1 cellular context compared by ENCODE assay signal in the genomic region with DNA sequence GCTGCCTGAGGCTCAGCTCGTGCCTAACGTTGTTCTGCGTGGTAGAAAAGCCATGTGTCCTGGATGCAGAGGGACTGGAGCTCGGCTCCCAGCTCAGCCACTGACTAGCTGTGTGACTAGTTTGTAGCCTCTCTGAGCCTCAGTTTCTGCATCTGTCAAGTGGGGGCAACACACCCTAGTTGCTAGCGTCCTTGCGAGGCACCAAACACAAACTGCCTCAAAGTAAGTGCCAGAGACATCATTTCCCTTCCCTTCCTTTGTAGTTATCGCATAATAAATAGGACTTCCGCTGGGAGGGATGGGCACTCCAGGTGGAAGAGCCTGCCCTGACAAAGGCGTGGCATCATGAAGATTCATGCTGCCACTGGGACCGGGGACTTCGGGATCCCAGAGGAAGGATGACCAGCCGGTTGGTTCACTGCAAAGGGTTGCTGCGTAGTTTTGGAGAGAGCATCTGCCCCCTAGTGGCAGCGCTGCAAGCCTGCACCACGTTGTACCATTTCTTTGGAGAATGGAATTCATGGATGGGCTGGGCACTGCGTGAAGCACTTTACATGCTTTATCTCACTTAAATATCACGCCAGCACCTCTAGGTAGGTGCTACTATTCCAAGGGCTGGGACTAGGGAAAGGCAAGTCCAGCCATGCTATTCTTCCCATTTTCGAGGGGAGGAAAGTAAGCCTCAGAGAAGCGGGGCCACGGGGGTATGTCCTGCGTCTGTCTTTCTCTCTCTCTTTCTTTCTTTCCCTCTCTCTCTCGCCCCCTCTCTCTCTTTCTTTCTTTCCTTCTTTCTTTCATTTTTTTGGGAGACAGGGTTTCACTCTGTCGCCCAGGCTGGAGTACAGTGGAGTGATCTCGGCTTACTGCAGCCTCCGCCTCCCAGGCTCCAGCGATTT.
TF ChIP-seq lines count a peak whose summit lies in the region.

No MANE protein-coding gene starts in this region.

TF ChIP-seq in GM12878, 131 proteins besides CTCF, POLR2A, EP300 and RAD21 (continued from another document and continues in another):
- TF ChIP-seq, protein P1, sequence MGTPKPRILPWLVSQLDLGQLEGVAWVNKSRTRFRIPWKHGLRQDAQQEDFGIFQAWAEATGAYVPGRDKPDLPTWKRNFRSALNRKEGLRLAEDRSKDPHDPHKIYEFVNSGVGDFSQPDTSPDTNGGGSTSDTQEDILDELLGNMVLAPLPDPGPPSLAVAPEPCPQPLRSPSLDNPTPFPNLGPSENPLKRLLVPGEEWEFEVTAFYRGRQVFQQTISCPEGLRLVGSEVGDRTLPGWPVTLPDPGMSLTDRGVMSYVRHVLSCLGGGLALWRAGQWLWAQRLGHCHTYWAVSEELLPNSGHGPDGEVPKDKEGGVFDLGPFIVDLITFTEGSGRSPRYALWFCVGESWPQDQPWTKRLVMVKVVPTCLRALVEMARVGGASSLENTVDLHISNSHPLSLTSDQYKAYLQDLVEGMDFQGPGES (IDR thresholded peaks at IDR 0.05) = no peak
- TF ChIP-seq JUND (IDR thresholded peaks at IDR 0.05; ENCODE audit: low read depth, low read length) = no peak
- no peak for TF ChIP-seq NFXL1 (IDR thresholded peaks at IDR 0.05; ENCODE audit: borderline replicate concordance)
- TF ChIP-seq, protein P2, sequence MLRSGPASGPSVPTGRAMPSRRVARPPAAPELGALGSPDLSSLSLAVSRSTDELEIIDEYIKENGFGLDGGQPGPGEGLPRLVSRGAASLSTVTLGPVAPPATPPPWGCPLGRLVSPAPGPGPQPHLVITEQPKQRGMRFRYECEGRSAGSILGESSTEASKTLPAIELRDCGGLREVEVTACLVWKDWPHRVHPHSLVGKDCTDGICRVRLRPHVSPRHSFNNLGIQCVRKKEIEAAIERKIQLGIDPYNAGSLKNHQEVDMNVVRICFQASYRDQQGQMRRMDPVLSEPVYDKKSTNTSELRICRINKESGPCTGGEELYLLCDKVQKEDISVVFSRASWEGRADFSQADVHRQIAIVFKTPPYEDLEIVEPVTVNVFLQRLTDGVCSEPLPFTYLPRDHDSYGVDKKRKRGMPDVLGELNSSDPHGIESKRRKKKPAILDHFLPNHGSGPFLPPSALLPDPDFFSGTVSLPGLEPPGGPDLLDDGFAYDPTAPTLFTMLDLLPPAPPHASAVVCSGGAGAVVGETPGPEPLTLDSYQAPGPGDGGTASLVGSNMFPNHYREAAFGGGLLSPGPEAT (IDR thresholded peaks at IDR 0.05; ENCODE audit: low read depth) = peak; percentile 46; the same call in 1 of the 2 replicates
- TF ChIP-seq NR2F1 (conservative IDR thresholded peaks at IDR 0.05) = 0 out of 2 replicates have a peak, but pooled peaks have one; percentile 32
- no peak for TF ChIP-seq NR2C1 (IDR thresholded peaks at IDR 0.05)
- TF ChIP-seq FOS (IDR thresholded peaks at IDR 0.05; ENCODE audit: borderline replicate concordance, extremely low read depth, insufficient read length) = no peak
- TF ChIP-seq, protein P3, sequence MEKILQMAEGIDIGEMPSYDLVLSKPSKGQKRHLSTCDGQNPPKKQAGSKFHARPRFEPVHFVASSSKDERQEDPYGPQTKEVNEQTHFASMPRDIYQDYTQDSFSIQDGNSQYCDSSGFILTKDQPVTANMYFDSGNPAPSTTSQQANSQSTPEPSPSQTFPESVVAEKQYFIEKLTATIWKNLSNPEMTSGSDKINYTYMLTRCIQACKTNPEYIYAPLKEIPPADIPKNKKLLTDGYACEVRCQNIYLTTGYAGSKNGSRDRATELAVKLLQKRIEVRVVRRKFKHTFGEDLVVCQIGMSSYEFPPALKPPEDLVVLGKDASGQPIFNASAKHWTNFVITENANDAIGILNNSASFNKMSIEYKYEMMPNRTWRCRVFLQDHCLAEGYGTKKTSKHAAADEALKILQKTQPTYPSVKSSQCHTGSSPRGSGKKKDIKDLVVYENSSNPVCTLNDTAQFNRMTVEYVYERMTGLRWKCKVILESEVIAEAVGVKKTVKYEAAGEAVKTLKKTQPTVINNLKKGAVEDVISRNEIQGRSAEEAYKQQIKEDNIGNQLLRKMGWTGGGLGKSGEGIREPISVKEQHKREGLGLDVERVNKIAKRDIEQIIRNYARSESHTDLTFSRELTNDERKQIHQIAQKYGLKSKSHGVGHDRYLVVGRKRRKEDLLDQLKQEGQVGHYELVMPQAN (conservative IDR thresholded peaks at IDR 0.05) = no peak
- no peak for TF ChIP-seq SMAD1 (IDR thresholded peaks at IDR 0.05; ENCODE audit: low read depth, partially characterized antibody)
- TF ChIP-seq CHD2 (IDR thresholded peaks at IDR 0.05; ENCODE audit: borderline replicate concordance, low read depth, low read length) = no peak
- no peak for TF ChIP-seq ATF3 (IDR thresholded peaks at IDR 0.05; ENCODE audit: borderline replicate concordance, extremely low read depth, low read depth, low read length)
- no peak for TF ChIP-seq YBX1 (IDR thresholded peaks at IDR 0.05)
- no peak for TF ChIP-seq ZNF274 (IDR thresholded peaks at IDR 0.05; ENCODE audit: insufficient read depth, insufficient read length)
- no peak for TF ChIP-seq USF2 (IDR thresholded peaks at IDR 0.05; ENCODE audit: borderline replicate concordance, low read depth, low read length)
- TF ChIP-seq TBL1XR1 (IDR thresholded peaks at IDR 0.05; ENCODE audit: low read depth, low read length) = no peak
- TF ChIP-seq POU2F2 (IDR thresholded peaks at IDR 0.05; ENCODE audit: borderline replicate concordance, low read depth, low read length) = no peak
- peak; percentile 68; the same call in 1 of the 2 replicates for TF ChIP-seq IKZF1 (conservative IDR thresholded peaks at IDR 0.05)
- TF ChIP-seq MLLT1 (IDR thresholded peaks at IDR 0.05) = no peak
- TF ChIP-seq STAT3 (IDR thresholded peaks at IDR 0.05; ENCODE audit: low read depth, low read length) = no peak
- no peak for TF ChIP-seq SP1 (IDR thresholded peaks at IDR 0.05; ENCODE audit: low read depth, low read length)
- no peak for TF ChIP-seq SUZ12 (IDR thresholded peaks at IDR 0.05; ENCODE audit: unreplicated experiment)
- no peak for TF ChIP-seq SIX5 (IDR thresholded peaks at IDR 0.05; ENCODE audit: low read depth, low read length, severe bottlenecking)
- TF ChIP-seq ZNF592 (IDR thresholded peaks at IDR 0.05) = peak; percentile 82
- TF ChIP-seq POLR2AphosphoS5 (IDR thresholded peaks at IDR 0.05; ENCODE audit: low read length) = no peak
- TF ChIP-seq SPI1 (IDR thresholded peaks at IDR 0.05; ENCODE audit: borderline replicate concordance, insufficient read depth, low read depth, low read length) = no peak
- no peak for TF ChIP-seq JUNB (IDR thresholded peaks at IDR 0.05)
- TF ChIP-seq SMC3 (IDR thresholded peaks at IDR 0.05; ENCODE audit: borderline replicate concordance, low read length) = peak; percentile 97
- no peak for TF ChIP-seq BACH1 (IDR thresholded peaks at IDR 0.05; ENCODE audit: borderline replicate concordance)
- no peak for TF ChIP-seq KAT2A (conservative IDR thresholded peaks at IDR 0.05; ENCODE audit: control insufficient read depth, low read depth, low read length)
- TF ChIP-seq SMARCA5 (IDR thresholded peaks at IDR 0.05) = 0 out of 2 replicates have a peak, but pooled peaks have one; percentile 37
- peak; percentile 67 for TF ChIP-seq YY1 (IDR thresholded peaks at IDR 0.05; ENCODE audit: low read depth, low read length)
- TF ChIP-seq, protein P4, sequence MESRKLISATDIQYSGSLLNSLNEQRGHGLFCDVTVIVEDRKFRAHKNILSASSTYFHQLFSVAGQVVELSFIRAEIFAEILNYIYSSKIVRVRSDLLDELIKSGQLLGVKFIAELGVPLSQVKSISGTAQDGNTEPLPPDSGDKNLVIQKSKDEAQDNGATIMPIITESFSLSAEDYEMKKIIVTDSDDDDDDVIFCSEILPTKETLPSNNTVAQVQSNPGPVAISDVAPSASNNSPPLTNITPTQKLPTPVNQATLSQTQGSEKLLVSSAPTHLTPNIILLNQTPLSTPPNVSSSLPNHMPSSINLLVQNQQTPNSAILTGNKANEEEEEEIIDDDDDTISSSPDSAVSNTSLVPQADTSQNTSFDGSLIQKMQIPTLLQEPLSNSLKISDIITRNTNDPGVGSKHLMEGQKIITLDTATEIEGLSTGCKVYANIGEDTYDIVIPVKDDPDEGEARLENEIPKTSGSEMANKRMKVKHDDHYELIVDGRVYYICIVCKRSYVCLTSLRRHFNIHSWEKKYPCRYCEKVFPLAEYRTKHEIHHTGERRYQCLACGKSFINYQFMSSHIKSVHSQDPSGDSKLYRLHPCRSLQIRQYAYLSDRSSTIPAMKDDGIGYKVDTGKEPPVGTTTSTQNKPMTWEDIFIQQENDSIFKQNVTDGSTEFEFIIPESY (IDR thresholded peaks at IDR 0.05) = no peak
- no peak for TF ChIP-seq FOXK2 (IDR thresholded peaks at IDR 0.05)
- TF ChIP-seq, protein P5, sequence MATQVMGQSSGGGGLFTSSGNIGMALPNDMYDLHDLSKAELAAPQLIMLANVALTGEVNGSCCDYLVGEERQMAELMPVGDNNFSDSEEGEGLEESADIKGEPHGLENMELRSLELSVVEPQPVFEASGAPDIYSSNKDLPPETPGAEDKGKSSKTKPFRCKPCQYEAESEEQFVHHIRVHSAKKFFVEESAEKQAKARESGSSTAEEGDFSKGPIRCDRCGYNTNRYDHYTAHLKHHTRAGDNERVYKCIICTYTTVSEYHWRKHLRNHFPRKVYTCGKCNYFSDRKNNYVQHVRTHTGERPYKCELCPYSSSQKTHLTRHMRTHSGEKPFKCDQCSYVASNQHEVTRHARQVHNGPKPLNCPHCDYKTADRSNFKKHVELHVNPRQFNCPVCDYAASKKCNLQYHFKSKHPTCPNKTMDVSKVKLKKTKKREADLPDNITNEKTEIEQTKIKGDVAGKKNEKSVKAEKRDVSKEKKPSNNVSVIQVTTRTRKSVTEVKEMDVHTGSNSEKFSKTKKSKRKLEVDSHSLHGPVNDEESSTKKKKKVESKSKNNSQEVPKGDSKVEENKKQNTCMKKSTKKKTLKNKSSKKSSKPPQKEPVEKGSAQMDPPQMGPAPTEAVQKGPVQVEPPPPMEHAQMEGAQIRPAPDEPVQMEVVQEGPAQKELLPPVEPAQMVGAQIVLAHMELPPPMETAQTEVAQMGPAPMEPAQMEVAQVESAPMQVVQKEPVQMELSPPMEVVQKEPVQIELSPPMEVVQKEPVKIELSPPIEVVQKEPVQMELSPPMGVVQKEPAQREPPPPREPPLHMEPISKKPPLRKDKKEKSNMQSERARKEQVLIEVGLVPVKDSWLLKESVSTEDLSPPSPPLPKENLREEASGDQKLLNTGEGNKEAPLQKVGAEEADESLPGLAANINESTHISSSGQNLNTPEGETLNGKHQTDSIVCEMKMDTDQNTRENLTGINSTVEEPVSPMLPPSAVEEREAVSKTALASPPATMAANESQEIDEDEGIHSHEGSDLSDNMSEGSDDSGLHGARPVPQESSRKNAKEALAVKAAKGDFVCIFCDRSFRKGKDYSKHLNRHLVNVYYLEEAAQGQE (IDR thresholded peaks at IDR 0.05; ENCODE audit: low read depth, low read length) = no peak
- TF ChIP-seq TCF12 (IDR thresholded peaks at IDR 0.05; ENCODE audit: low read depth, low read length) = no peak
- no peak for TF ChIP-seq HDAC2 (IDR thresholded peaks at IDR 0.05)
